In genomic region chr2:106825161-106825560, GRCh38 we compare ENCODE assay signal across 2 cellular contexts.
TF ChIP-seq lines count a peak whose summit lies in the region.

No MANE protein-coding gene starts in this region.

TF ChIP-seq in SK-N-SH treated with all-trans-retinoic acid at 6 μM for 48 hours, 23 proteins besides CTCF, POLR2A, EP300 and RAD21 (continued from another document):
- no peak for TF ChIP-seq PATZ1 (CRISPR knock-in tag; IDR thresholded peaks at IDR 0.05; ENCODE audit: borderline replicate concordance)
- TF ChIP-seq OSR1 (CRISPR knock-in tag; IDR thresholded peaks at IDR 0.05): no peak

TF ChIP-seq in SK-N-SH, 30 proteins besides CTCF, POLR2A, EP300 and RAD21 (continued from another document):
- no peak for TF ChIP-seq USF1 (IDR thresholded peaks at IDR 0.05; ENCODE audit: borderline replicate concordance, low read depth)
- TF ChIP-seq ZBTB33 (IDR thresholded peaks at IDR 0.05; ENCODE audit: borderline replicate concordance, low read depth): no peak
- TF ChIP-seq POLR2AphosphoS5 (IDR thresholded peaks at IDR 0.05; ENCODE audit: low read depth, low read length): no peak
- TF ChIP-seq SMC3 (IDR thresholded peaks at IDR 0.05; ENCODE audit: low read depth, low read length): no peak
- TF ChIP-seq RCOR1 (IDR thresholded peaks at IDR 0.05; ENCODE audit: low read length): no peak
- TF ChIP-seq RFX5 (IDR thresholded peaks at IDR 0.05; ENCODE audit: low read length): no peak
